In the genomic region with DNA sequence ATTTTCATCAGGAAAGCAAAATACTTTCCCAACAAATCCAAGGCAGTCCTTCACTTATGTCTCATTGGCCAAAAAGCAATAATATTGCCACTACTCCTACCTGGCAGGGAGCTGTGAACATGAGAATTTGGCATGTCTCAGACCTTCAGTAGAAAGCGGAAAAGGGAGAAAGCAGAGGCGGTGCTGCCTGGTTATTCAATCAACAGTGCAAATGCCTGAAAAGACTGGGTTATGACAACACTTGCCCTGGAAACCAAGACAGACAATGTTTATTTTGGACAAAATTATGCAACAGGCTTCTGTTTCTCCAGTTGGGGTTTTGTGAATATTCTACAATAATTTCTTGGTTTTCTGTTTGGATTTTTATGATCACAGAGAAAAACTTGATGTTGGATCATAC, we compare ENCODE assay signal across 14 cellular contexts.
"Had no signal": no experiment of that assay in that cellular context is flagged by ENCODE, and none has a peak within 500 bp of the region (broad histone marks: within the 10 kb centered on the region; RNA-seq: fewer than 3 reads in every experiment).

No MANE protein-coding gene starts in this region.

- H3K36me3 ChIP-seq: prostate gland, right lobe of liver, upper lobe of left lung had no signal

- H3K9me3 ChIP-seq: prostate gland, right lobe of liver, upper lobe of left lung had no signal

- H3K4me1 ChIP-seq: prostate gland, right lobe of liver, upper lobe of left lung had no signal

- H3K4me3 ChIP-seq: prostate gland, right lobe of liver, upper lobe of left lung had no signal

- ATAC-seq: activated naive CD4-positive, alpha-beta T cell treated with anti-CD3 and anti-CD28 coated beads, Interleukin-2, amount 50 U/mL, for 72 hours; left colon; natural killer cell treated with Interleukin-12 subunit alpha and Interleukin-12 subunit beta and Interleukin-15 and Interleukin-18, amount 100 ng/mL, for 72 hours; right lobe of liver had no signal

- H3K27me3 ChIP-seq: right lobe of liver, upper lobe of left lung had no signal

- DNase-seq: activated CD4-positive, alpha-beta T cell treated with anti-CD3 and anti-CD28 coated beads, Interleukin-2, amount 50 U/mL, for 1 hour; activated CD4-positive, CD25-positive, alpha-beta regulatory T cell; activated T-cell treated with anti-CD3 and anti-CD28 coated beads for 4 hours; caudate nucleus; cortex of kidney; effector CD8-positive, alpha-beta T cell; left colon; nucleus accumbens; right lobe of liver; stimulated activated naive CD4-positive, alpha-beta T cell; upper lobe of left lung had no signal
